24 cellular contexts compared by ENCODE assay signal in genomic region chr6:167450631-167451030, GRCh38.
A peak's percentile ranks its signal among the peaks of the same experiment; 100 is the strongest.
DNase-seq lines count a peak whose midpoint lies in the region; ATAC-seq, FAIRE-seq and TF ChIP-seq lines count a peak whose summit lies in the region.
"Had no signal": no experiment of that assay in that cellular context is flagged by ENCODE, and none has a peak within 500 bp of the region (broad histone marks: within the 10 kb centered on the region; RNA-seq: fewer than 3 reads in every experiment).

No MANE protein-coding gene starts in this region.

- H3K23ac ChIP-seq in neuronal stem cell (ENCODE audit: low read depth, low read length, poor library complexity), result no peak overlapping the region

- no peaks in the 10 kb centered on the region for H4K20me1 ChIP-seq in PC-3 (ENCODE audit: low read length)

- H3K36me3 ChIP-seq in neuronal stem cell (replicated peaks in 1 of 2; ENCODE audit: control insufficient read depth in 2 of 2, insufficient read depth in 2 of 2, low read length in 2 of 2), result no peaks in the 10 kb centered on the region
- no peaks in the 10 kb centered on the region for H3K36me3 ChIP-seq in PC-3 (ENCODE audit: low read depth, low read length)
- H3K36me3 ChIP-seq: HAP-1 had no signal

- no peaks in the 10 kb centered on the region for H3K27me3 Mint-ChIP-seq in activated T-helper 1 cell treated with anti-CD3 and anti-CD28 coated beads, Interleukin-12 subunit alpha, Interleukin-12 subunit beta, Interleukin-2, Interleukin-4 antibody, amounts not matched to agents 30 ng/mL and 10 ng/mL and 1 ng/mL, durations not matched to agents 14 hours and 24 hours and 36 hours (ENCODE audit: insufficient read depth)
- H3K27me3 Mint-ChIP-seq: T-helper 17 cell had no signal

- no CpG with 5 or more reads among the region's 6 CpGs for WGBS in neuronal stem cell (ENCODE audit: extremely low coverage in 2 of 2, insufficient read length in 2 of 2, insufficient replicate concordance in 1 of 2), 2 donors

- no peaks in the 10 kb centered on the region for H3F3A ChIP-seq in PC-3 (ENCODE audit: low read length, unreplicated experiment)

- FAIRE-seq in HTR-8/SVneo (lab: Jason Lieb, UNC), result no peak

- H2AK5ac ChIP-seq in neuronal stem cell (ENCODE audit: low read depth, low read length), result no peak overlapping the region

- peak; percentile 28 for DNase-seq in NCI-H2107 treated with DMSO at 0.1 percent for 48 hours (lab: John Stamatoyannopoulos, UW; ENCODE audit: unreplicated experiment)
- no peak for DNase-seq in NCI-H2107 (lab: John Stamatoyannopoulos, UW)
- DNase-seq in DMS79 (lab: John Stamatoyannopoulos, UW), result peak; percentile 23
- DNase-seq in NCI-H774 (lab: John Stamatoyannopoulos, UW), result peak; percentile 45
- DNase-seq in neuronal stem cell (ENCODE audit: low spot score), result no peak
- DNase-seq in PC-3, result no peak
- no peak for DNase-seq in HTR-8/SVneo (ENCODE audit: insufficient read length, low spot score)
- DNase-seq in activated T-helper 1 cell treated with anti-CD3 and anti-CD28 coated beads, Interleukin-12 subunit alpha, Interleukin-12 subunit beta, Interleukin-2, Interleukin-4 antibody, amounts not matched to agents 30 ng/mL and 10 ng/mL and 1 ng/mL, durations not matched to agents 14 hours and 24 hours and 36 hours (ENCODE audit: low spot score), result no peak
- DNase-seq: 8988T; AML-193; C1 segment of cervical spinal cord; Calu3; CD8-positive, alpha-beta T cell; DMS153; GM23248; Kasumi-1; NCI-H1436; NCI-H2029; NCI-H524; NCI-H82; OCI-M1; SHP77; T-helper 17 cell had no signal

- H3K27me3 ChIP-seq in neuronal stem cell (ENCODE audit: control insufficient read depth in 3 of 3, insufficient read depth in 3 of 3, low read depth in 1 of 3, low read length in 3 of 3), result no peaks in the 10 kb centered on the region
- no peaks in the 10 kb centered on the region; the same call in 1 of the 2 replicates for H3K27me3 ChIP-seq in PC-3 (ENCODE audit: low read length)

- no peaks in the 10 kb centered on the region for H3K9me2 ChIP-seq in PC-3 (replicated peaks; ENCODE audit: low read length)

- no peak overlapping the region for H3K4ac ChIP-seq in neuronal stem cell (ENCODE audit: low read length)

- H4K8ac ChIP-seq in neuronal stem cell (ENCODE audit: low read depth, low read length), result no peak overlapping the region

- H2AFZ ChIP-seq in neuronal stem cell (ENCODE audit: low read length) (no peak overlapping the region), PC-3 (ENCODE audit: low read length) (no peak overlapping the region)
- H2AFZ ChIP-seq: GM23248 had no signal

- no peaks in the 10 kb centered on the region for H3K36me3 Mint-ChIP-seq in activated T-helper 1 cell treated with anti-CD3 and anti-CD28 coated beads, Interleukin-12 subunit alpha, Interleukin-12 subunit beta, Interleukin-2, Interleukin-4 antibody, amounts not matched to agents 30 ng/mL and 10 ng/mL and 1 ng/mL, durations not matched to agents 14 hours and 24 hours and 36 hours (ENCODE audit: low read depth)
- H3K36me3 Mint-ChIP-seq: CD8-positive, alpha-beta T cell had no signal

- no peak overlapping the region for H3K27ac Mint-ChIP-seq in activated T-helper 1 cell treated with anti-CD3 and anti-CD28 coated beads, Interleukin-12 subunit alpha, Interleukin-12 subunit beta, Interleukin-2, Interleukin-4 antibody, amounts not matched to agents 30 ng/mL and 10 ng/mL and 1 ng/mL, durations not matched to agents 14 hours and 24 hours and 36 hours
- H3K27ac Mint-ChIP-seq: CD8-positive, alpha-beta T cell; T-helper 17 cell had no signal

- no peak overlapping the region for H3K4me3 Mint-ChIP-seq in activated T-helper 1 cell treated with anti-CD3 and anti-CD28 coated beads, Interleukin-12 subunit alpha, Interleukin-12 subunit beta, Interleukin-2, Interleukin-4 antibody, amounts not matched to agents 30 ng/mL and 10 ng/mL and 1 ng/mL, durations not matched to agents 14 hours and 24 hours and 36 hours
- H3K4me3 Mint-ChIP-seq: CD8-positive, alpha-beta T cell; T-helper 17 cell had no signal

- no peak overlapping the region for H3K14ac ChIP-seq in neuronal stem cell (ENCODE audit: low read length)

- ATAC-seq in PC-3, result no peak
- ATAC-seq: CD8-positive, alpha-beta T cell; T-helper 17 cell had no signal

- H2BK120ac ChIP-seq in neuronal stem cell (ENCODE audit: low read depth, low read length), result no peak overlapping the region

- no TSS peak for BruUV-seq in PC-3 (replicated peaks; lab: Mats Ljungman, UMichigan)

- peaks cover 5 to 9% of the 10 kb centered on the region in 2 donors for H3K4me1 ChIP-seq in neuronal stem cell (ENCODE audit: control insufficient read depth in 2 of 2, insufficient read depth in 1 of 2, low read depth in 1 of 2, low read length in 2 of 2)
- no peaks in the 10 kb centered on the region for H3K4me1 ChIP-seq in PC-3 (ENCODE audit: insufficient read depth, low read length)
- H3K4me1 ChIP-seq: HAP-1 had no signal

- H3K18ac ChIP-seq in neuronal stem cell (ENCODE audit: low read length), result peak overlapping the region; percentile 64

- H2BK15ac ChIP-seq in neuronal stem cell (ENCODE audit: low read length), result no peak overlapping the region

- no peaks in the 10 kb centered on the region for H3K9me3 Mint-ChIP-seq in activated T-helper 1 cell treated with anti-CD3 and anti-CD28 coated beads, Interleukin-12 subunit alpha, Interleukin-12 subunit beta, Interleukin-2, Interleukin-4 antibody, amounts not matched to agents 30 ng/mL and 10 ng/mL and 1 ng/mL, durations not matched to agents 14 hours and 24 hours and 36 hours
- H3K9me3 Mint-ChIP-seq: CD8-positive, alpha-beta T cell had no signal

- intact Hi-C loops in PC-3 (cut with micrococcal nuclease), result no loop called here
- intact Hi-C loops in activated T-helper 1 cell treated with anti-CD3 and anti-CD28 coated beads, Interleukin-12 subunit alpha, Interleukin-12 subunit beta, Interleukin-2, Interleukin-4 antibody, amounts not matched to agents 30 ng/mL and 10 ng/mL and 1 ng/mL, durations not matched to agents 14 hours and 24 hours and 36 hours (cut with micrococcal nuclease), result no loop called here

- H3K79me2 ChIP-seq in PC-3 (ENCODE audit: low read length), result no peaks in the 10 kb centered on the region

- H4K91ac ChIP-seq in neuronal stem cell (ENCODE audit: low read depth, low read length, poor library complexity), result no peak overlapping the region

- H3K9me3 ChIP-seq in neuronal stem cell (replicated peaks in 1 of 2; ENCODE audit: control insufficient read depth in 2 of 2, insufficient read depth in 1 of 2, low read depth in 1 of 2, low read length in 2 of 2), result no peaks in the 10 kb centered on the region
- no peaks in the 10 kb centered on the region for H3K9me3 ChIP-seq in PC-3 (ENCODE audit: low read length)
- H3K9me3 ChIP-seq: HAP-1 had no signal

- H3K79me1 ChIP-seq in neuronal stem cell (ENCODE audit: low read depth, low read length), result no peaks in the 10 kb centered on the region

- H3K4me1 Mint-ChIP-seq in activated T-helper 1 cell treated with anti-CD3 and anti-CD28 coated beads, Interleukin-12 subunit alpha, Interleukin-12 subunit beta, Interleukin-2, Interleukin-4 antibody, amounts not matched to agents 30 ng/mL and 10 ng/mL and 1 ng/mL, durations not matched to agents 14 hours and 24 hours and 36 hours (ENCODE audit: low read depth), result no peaks in the 10 kb centered on the region

- no peak overlapping the region for H2BK12ac ChIP-seq in neuronal stem cell (ENCODE audit: low read length)

- no peak overlapping the region for H2BK5ac ChIP-seq in neuronal stem cell (ENCODE audit: low read length)

- H3K4me3 ChIP-seq in neuronal stem cell (ENCODE audit: low read length in 2 of 2) (no peak overlapping the region), PC-3 (ENCODE audit: low read length) (no peak overlapping the region)
- H3K4me3 ChIP-seq: GM23248, HAP-1 had no signal

- no peak for TF ChIP-seq CTCF in PC-3 (conservative IDR thresholded peaks at IDR 0.05; ENCODE audit: low read depth, low read length)

- POLR2A ChIA-PET in PC-3 (lab: Charles Lee; ENCODE audit: unreplicated experiment), result no interaction called here

- CTCF ChIA-PET in PC-3 (lab: Charles Lee), result no interaction called here

- H3K9ac ChIP-seq in neuronal stem cell (ENCODE audit: low read depth, low read length, poor library complexity), result no peak overlapping the region
- H3K9ac ChIP-seq in PC-3 (ENCODE audit: low read length), result no peak overlapping the region
- H3K9ac ChIP-seq: GM23248 had no signal

- H3K27ac ChIP-seq in neuronal stem cell (replicated peaks; ENCODE audit: low read length), result no peak overlapping the region
- no peak overlapping the region for H3K27ac ChIP-seq in PC-3 (ENCODE audit: low read length)
- H3K27ac ChIP-seq: GM23248 had no signal

- H3K4me2 ChIP-seq in neuronal stem cell (ENCODE audit: insufficient read depth, low read length, poor library complexity, severe bottlenecking), result no peak overlapping the region
- H3K4me2 ChIP-seq in PC-3 (ENCODE audit: low read length), result no peak overlapping the region

Comparison
In these comparisons a context has a peak if more than half of its experiments do, and no peak if none do; other contexts are left out.
1. DNase-seq: peak in NCI-H2107 treated with DMSO at 0.1 percent for 48 hours (single experiment), DMS79 (single experiment) and NCI-H774 (single experiment); none in NCI-H2107 (single experiment), neuronal stem cell (single experiment), PC-3 (single experiment), HTR-8/SVneo (single experiment) and activated T-helper 1 cell treated with anti-CD3 and anti-CD28 coated beads, Interleukin-12 subunit alpha, Interleukin-12 subunit beta, Interleukin-2, Interleukin-4 antibody, amounts not matched to agents 30 ng/mL and 10 ng/mL and 1 ng/mL, durations not matched to agents 14 hours and 24 hours and 36 hours (single experiment).